Comparison of ENCODE assay signal across 8 cellular contexts in the genomic region with DNA sequence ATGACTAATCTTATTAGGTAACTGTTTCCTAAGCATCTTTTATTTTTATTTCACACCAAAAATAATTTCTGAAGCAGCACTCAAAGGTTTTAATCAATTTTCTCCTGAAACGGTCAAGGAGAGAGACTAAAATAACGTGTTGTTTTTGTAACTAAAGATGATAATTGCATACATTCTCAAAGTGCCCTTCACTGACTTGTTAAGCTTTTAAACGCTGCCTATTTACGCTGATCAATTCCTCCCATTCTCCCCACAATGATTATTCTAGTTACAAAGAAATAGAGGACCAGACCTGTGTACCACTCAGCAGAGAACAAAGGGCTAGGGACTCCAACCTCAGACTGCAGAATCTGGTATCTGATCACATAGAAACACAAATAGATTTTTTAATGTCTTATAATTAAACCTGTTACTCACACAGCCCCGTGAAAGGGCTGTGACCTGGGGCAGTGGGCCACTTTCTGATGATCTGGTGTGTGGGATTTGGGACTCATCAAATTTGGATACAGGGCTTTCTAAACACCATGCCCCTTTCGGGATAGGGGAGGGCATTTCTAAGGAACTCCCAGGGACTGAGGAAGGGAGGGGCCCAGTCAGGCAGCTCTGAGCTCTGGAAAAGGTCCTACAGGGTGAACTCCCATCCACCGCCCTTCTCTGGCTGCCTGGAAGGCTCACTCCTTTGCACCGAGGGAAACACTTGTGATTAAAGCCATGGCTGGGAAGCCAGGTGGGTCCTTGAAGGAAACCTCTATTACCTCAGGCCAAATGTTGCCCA.
A peak's percentile ranks its signal among the peaks of the same experiment; 100 is the strongest.
DNase-seq lines count a peak whose midpoint lies in the region; ATAC-seq and TF ChIP-seq lines count a peak whose summit lies in the region.

No MANE protein-coding gene starts in this region.

- H3K27ac ChIP-seq in ascending aorta = peak overlapping the region; percentile 83 to 87
- peak overlapping the region; percentile 22 to 45 for H3K27ac ChIP-seq in left lung
- peak overlapping the region; percentile 63 to 80 for H3K27ac ChIP-seq in tibial artery

- H3K9me3 ChIP-seq in ascending aorta (no peaks in the 10 kb centered on the region), left lung (no peaks in the 10 kb centered on the region), tibial artery (no peaks in the 10 kb centered on the region)

- H3K4me1 ChIP-seq in ascending aorta (peaks cover 19 to 44% of the 10 kb centered on the region in 2 donors), left lung (peaks cover 26 to 34% of the 10 kb centered on the region in 2 donors), tibial artery (peaks cover 0 to 63% (median 47%) of the 10 kb centered on the region in 4 donors)

- TF ChIP-seq CTCF in ascending aorta (IDR thresholded peaks at IDR 0.05) = no peak
- no peak for TF ChIP-seq CTCF in left lung (IDR thresholded peaks at IDR 0.05)
- TF ChIP-seq CTCF in tibial artery (IDR thresholded peaks at IDR 0.05) = no peak

- intact Hi-C loops in ascending aorta (cut with DNase I) (loop anchor here (10.0 kb wide), 1 partner anchor 272 kb away; a partner anchor contains a TSS), left lung (cut with DNase I) (no loop called here), tibial artery (cut with DNase I; ENCODE audit: low total_unique reads) (no loop called here)

- H3K36me3 ChIP-seq in ascending aorta = no peaks in the 10 kb centered on the region
- H3K36me3 ChIP-seq in left lung = no peaks in the 10 kb centered on the region
- no peaks in the 10 kb centered on the region for H3K36me3 ChIP-seq in tibial artery

- ATAC-seq in left lung = peak; percentile 60
- no peak for ATAC-seq in GM18909 (IDR thresholded peaks at IDR 0.05; ENCODE audit: poor library complexity, unreplicated experiment)

- peak in 2 of 3 experiments; percentile 81 to 88 for DNase-seq in NCI-H1417 (lab: John Stamatoyannopoulos, UW)
- no peak for DNase-seq in NCI-H1417 treated with DMSO at 0.1 percent for 48 hours (lab: John Stamatoyannopoulos, UW)
- peak in 1 of 2 donors; percentile 80 for DNase-seq in ascending aorta (ENCODE audit: low spot score in 2 of 2)
- no peak for DNase-seq in left lung
- DNase-seq in tibial artery = no peak
- no peak for DNase-seq in stimulated activated CD4-positive, alpha-beta T cell treated with anti-CD3 and anti-CD28 coated beads, Interleukin-4, amount 100 ng/mL, for 4 hours
- no peak for DNase-seq in NOMO-1 treated with DMSO at 0.1 percent for 48 hours (lab: John Stamatoyannopoulos, UW; ENCODE audit: unreplicated experiment)

- H3K27me3 ChIP-seq in ascending aorta = no peaks in the 10 kb centered on the region
- no peaks in the 10 kb centered on the region for H3K27me3 ChIP-seq in left lung
- no peaks in the 10 kb centered on the region for H3K27me3 ChIP-seq in tibial artery

- H3K4me3 ChIP-seq in ascending aorta (no peak overlapping the region), left lung (no peak overlapping the region), tibial artery (no peak overlapping the region)

Comparison
In these comparisons a context has a peak if more than half of its experiments do, and no peak if none do; other contexts are left out.
1. DNase-seq: peak in NCI-H1417 (2 of 3); none in NCI-H1417 treated with DMSO at 0.1 percent for 48 hours (single experiment), left lung (0 of 2), tibial artery (0 of 2), stimulated activated CD4-positive, alpha-beta T cell treated with anti-CD3 and anti-CD28 coated beads, Interleukin-4, amount 100 ng/mL, for 4 hours (0 of 2) and NOMO-1 treated with DMSO at 0.1 percent for 48 hours (single experiment).
2. H3K27ac ChIP-seq: peak in every context shown above with its lines; median percentile 85 in ascending aorta; 72 in tibial artery; 34 in left lung.